27 cellular contexts compared by ENCODE assay signal in genomic region chr11:125105921-125106320, GRCh38. TPM values are rescaled to one million over a fixed set of nuclear protein-coding genes. Genes with fewer than 3 reads are reported as not detected.
"Had no signal": no experiment of that assay in that cellular context is flagged by ENCODE, and none has a peak within 500 bp of the region (broad histone marks: within the 10 kb centered on the region; RNA-seq: fewer than 3 reads in every experiment).

No MANE protein-coding gene starts in this region.

- H3K4me3 Mint-ChIP-seq: activated CD4-positive, alpha-beta T cell treated with anti-CD3 and anti-CD28 coated beads, Interleukin-2, amount 10 ng/mL, durations not matched to agents 7 days and 5 days; activated CD8-positive, alpha-beta T cell treated with anti-CD3 and anti-CD28 coated beads, Interleukin-2, amount 10 ng/mL, durations not matched to agents 7 days and 5 days; activated naive CD4-positive, alpha-beta T cell treated with anti-CD3 and anti-CD28 coated beads, Interleukin-2, amount 10 ng/mL, durations not matched to agents 7 days and 5 days; activated T-cell treated with anti-CD3 and anti-CD28 coated beads, Interleukin-2, amount 50 U/mL, for 24 hours; dendritic cell treated with granulocyte-macrophage colony-stimulating factor and Interleukin-4, amounts not matched to agents 40 ng/mL and 50 ng/mL, for 4 days had no signal

- H3K9me3 Mint-ChIP-seq: activated CD4-positive, alpha-beta T cell treated with anti-CD3 and anti-CD28 coated beads, Interleukin-2, amount 10 ng/mL, durations not matched to agents 7 days and 5 days; activated naive CD4-positive, alpha-beta T cell treated with anti-CD3 and anti-CD28 coated beads, Interleukin-2, amount 10 ng/mL, durations not matched to agents 7 days and 5 days; activated T-cell treated with anti-CD3 and anti-CD28 coated beads, Interleukin-2, amount 50 U/mL, for 24 hours; dendritic cell treated with granulocyte-macrophage colony-stimulating factor and Interleukin-4, amounts not matched to agents 40 ng/mL and 50 ng/mL, for 4 days had no signal

- H3K4me1 ChIP-seq: foreskin keratinocyte had no signal

- DNase-seq: activated CD4-positive, alpha-beta T cell treated with anti-CD3 and anti-CD28 coated beads, Interleukin-2, amount 10 ng/mL, durations not matched to agents 7 days and 5 days; activated CD8-positive, alpha-beta T cell treated with anti-CD3 and anti-CD28 coated beads, Interleukin-2, amount 10 ng/mL, durations not matched to agents 7 days and 5 days; activated effector memory CD4-positive, alpha-beta T cell treated with Interleukin-2 at 50 U/mL for 16 hours; activated naive CD4-positive, alpha-beta T cell treated with anti-CD3 and anti-CD28 coated beads, Interleukin-2, amount 10 ng/mL, durations not matched to agents 7 days and 5 days; activated T-cell treated with anti-CD3 and anti-CD28 coated beads, Interleukin-2, amount 50 U/mL, for 24 hours; adrenal gland; effector CD8-positive, alpha-beta T cell; foreskin keratinocyte; glutamatergic neuron; hypothalamus; kidney; midbrain; occipital lobe; posterior cingulate gyrus; sigmoid colon; stimulated activated CD8-positive, alpha-beta memory T cell treated with anti-CD3 and anti-CD28 coated beads, Interleukin-4, amount 100 ng/mL, for 48 hours; stimulated activated naive CD4-positive, alpha-beta T cell treated with Interleukin-2 at 50 U/mL for 16 hours had no signal

- ATAC-seq: activated CD4-positive, CD25-positive, alpha-beta regulatory T cell treated with anti-CD3 and anti-CD28 coated beads, Interleukin-2, amount 50 U/mL, for 24 hours; activated CD8-positive, alpha-beta T cell treated with anti-CD3 and anti-CD28 coated beads, Interleukin-2, amount 10 ng/mL, durations not matched to agents 7 days and 5 days; foreskin keratinocyte; left lobe of liver had no signal

- H3K36me3 ChIP-seq: adrenal gland, sigmoid colon had no signal

- H3K4me3 ChIP-seq: adrenal gland, esophagus muscularis mucosa, sigmoid colon, tibial nerve had no signal

- H3K9me3 ChIP-seq: adrenal gland, esophagus muscularis mucosa, sigmoid colon, tibial nerve had no signal

- H3K27me3 Mint-ChIP-seq: activated CD4-positive, alpha-beta T cell treated with anti-CD3 and anti-CD28 coated beads, Interleukin-2, amount 10 ng/mL, durations not matched to agents 7 days and 5 days; activated naive CD4-positive, alpha-beta T cell treated with anti-CD3 and anti-CD28 coated beads, Interleukin-2, amount 10 ng/mL, durations not matched to agents 7 days and 5 days; activated T-cell treated with anti-CD3 and anti-CD28 coated beads, Interleukin-2, amount 50 U/mL, for 24 hours; dendritic cell treated with granulocyte-macrophage colony-stimulating factor and Interleukin-4, amounts not matched to agents 40 ng/mL and 50 ng/mL, for 4 days had no signal

- FAIRE-seq: endothelial cell of umbilical vein, kidney, urothelium cell line had no signal

- H3K27me3 ChIP-seq: adrenal gland, esophagus muscularis mucosa, foreskin keratinocyte, sigmoid colon, tibial nerve had no signal

- H3K27ac ChIP-seq: adrenal gland, esophagus muscularis mucosa, foreskin keratinocyte, sigmoid colon, tibial nerve had no signal

- H3K27ac Mint-ChIP-seq: activated CD4-positive, alpha-beta T cell treated with anti-CD3 and anti-CD28 coated beads, Interleukin-2, amount 10 ng/mL, durations not matched to agents 7 days and 5 days; activated CD8-positive, alpha-beta T cell treated with anti-CD3 and anti-CD28 coated beads, Interleukin-2, amount 10 ng/mL, durations not matched to agents 7 days and 5 days; activated naive CD4-positive, alpha-beta T cell treated with anti-CD3 and anti-CD28 coated beads, Interleukin-2, amount 10 ng/mL, durations not matched to agents 7 days and 5 days; activated T-cell treated with anti-CD3 and anti-CD28 coated beads, Interleukin-2, amount 50 U/mL, for 24 hours; dendritic cell treated with granulocyte-macrophage colony-stimulating factor and Interleukin-4, amounts not matched to agents 40 ng/mL and 50 ng/mL, for 4 days had no signal

RNA-seq across cellular contexts. Expression of gene PKNOX2, which starts 58.6 kb away (rescaled TPM):
- total RNA-seq: activated CD4-positive, alpha-beta T cell treated with anti-CD3 and anti-CD28 coated beads, Interleukin-2, amount 10 ng/mL, durations not matched to agents 7 days and 5 days; activated CD8-positive, alpha-beta T cell treated with anti-CD3 and anti-CD28 coated beads, Interleukin-2, amount 10 ng/mL, durations not matched to agents 7 days and 5 days; lung microvascular endothelial cell; renal cortical epithelial cell; T-helper 1 cell treated with Interleukin-12 subunit alpha and Interleukin-12 subunit beta and Interleukin-4 antibody, amounts not matched to agents 30 ng/mL and 1 ng/mL, for 36 hours had no signal
